In genomic region chr17:77834170-77835115, GRCh38 we compare ENCODE assay signal across 1 cellular context.
A peak's percentile ranks its signal among the peaks of the same experiment; 100 is the strongest.
TF ChIP-seq lines count a peak whose summit lies in the region.

No MANE protein-coding gene starts in this region.

TF ChIP-seq in GM12878, 131 proteins besides CTCF, POLR2A, EP300 and RAD21 (continued from another document):
- TF ChIP-seq, protein P1, sequence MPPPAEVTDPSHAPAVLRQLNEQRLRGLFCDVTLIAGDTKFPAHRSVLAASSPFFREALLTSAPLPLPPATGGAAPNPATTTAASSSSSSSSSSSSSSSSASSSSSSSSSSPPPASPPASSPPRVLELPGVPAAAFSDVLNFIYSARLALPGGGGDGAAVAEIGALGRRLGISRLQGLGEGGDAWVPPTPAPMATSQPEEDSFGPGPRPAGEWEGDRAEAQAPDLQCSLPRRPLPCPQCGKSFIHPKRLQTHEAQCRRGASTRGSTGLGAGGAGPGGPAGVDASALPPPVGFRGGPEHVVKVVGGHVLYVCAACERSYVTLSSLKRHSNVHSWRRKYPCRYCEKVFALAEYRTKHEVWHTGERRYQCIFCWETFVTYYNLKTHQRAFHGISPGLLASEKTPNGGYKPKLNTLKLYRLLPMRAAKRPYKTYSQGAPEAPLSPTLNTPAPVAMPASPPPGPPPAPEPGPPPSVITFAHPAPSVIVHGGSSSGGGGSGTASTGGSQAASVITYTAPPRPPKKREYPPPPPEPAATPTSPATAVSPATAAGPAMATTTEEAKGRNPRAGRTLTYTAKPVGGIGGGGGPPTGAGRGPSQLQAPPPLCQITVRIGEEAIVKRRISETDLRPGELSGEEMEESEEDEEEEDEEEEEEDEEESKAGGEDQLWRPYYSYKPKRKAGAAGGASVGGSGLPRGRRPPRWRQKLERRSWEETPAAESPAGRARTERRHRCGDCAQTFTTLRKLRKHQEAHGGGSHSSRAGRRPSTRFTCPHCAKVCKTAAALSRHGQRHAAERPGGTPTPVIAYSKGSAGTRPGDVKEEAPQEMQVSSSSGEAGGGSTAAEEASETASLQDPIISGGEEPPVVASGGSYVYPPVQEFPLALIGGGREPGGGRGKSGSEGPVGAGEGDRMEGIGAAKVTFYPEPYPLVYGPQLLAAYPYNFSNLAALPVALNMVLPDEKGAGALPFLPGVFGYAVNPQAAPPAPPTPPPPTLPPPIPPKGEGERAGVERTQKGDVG (CRISPR knock-in tag; IDR thresholded peaks at IDR 0.05), result no peak
- TF ChIP-seq SKIL (IDR thresholded peaks at IDR 0.05; ENCODE audit: low read depth, poor library complexity, severe bottlenecking) (no peak), MEF2B (IDR thresholded peaks at IDR 0.05; ENCODE audit: partially characterized antibody, poor library complexity, severe bottlenecking) (peak; percentile 88), EGR1 (IDR thresholded peaks at IDR 0.05; ENCODE audit: borderline replicate concordance in 1 of 2, low read depth in 2 of 2, low read length in 2 of 2) (peak in 1 of 2 experiments; percentile 42; a peak in 1 of 3 replicates), GATAD2B (conservative IDR thresholded peaks at IDR 0.05; ENCODE audit: low read depth) (peak; percentile 74; the same call in 1 of the 2 replicates), JUND (IDR thresholded peaks at IDR 0.05; ENCODE audit: low read depth, low read length) (0 out of 2 replicates have a peak, but pooled peaks have one; percentile 38), KLF5 (IDR thresholded peaks at IDR 0.05; ENCODE audit: partially characterized antibody) (no peak), HDGF (IDR thresholded peaks at IDR 0.05) (no peak), PBX3 (IDR thresholded peaks at IDR 0.05; ENCODE audit: insufficient replicate concordance, low read depth, low read length) (peak; percentile 64), ZNF687 (IDR thresholded peaks at IDR 0.05) (0 out of 2 replicates have a peak, but pooled peaks have one; percentile 51), DPF2 (IDR thresholded peaks at IDR 0.05) (peak; percentile 46; the same call in 1 of the 2 replicates)
